Comparison of ENCODE assay signal across 11 cellular contexts in the genomic region with DNA sequence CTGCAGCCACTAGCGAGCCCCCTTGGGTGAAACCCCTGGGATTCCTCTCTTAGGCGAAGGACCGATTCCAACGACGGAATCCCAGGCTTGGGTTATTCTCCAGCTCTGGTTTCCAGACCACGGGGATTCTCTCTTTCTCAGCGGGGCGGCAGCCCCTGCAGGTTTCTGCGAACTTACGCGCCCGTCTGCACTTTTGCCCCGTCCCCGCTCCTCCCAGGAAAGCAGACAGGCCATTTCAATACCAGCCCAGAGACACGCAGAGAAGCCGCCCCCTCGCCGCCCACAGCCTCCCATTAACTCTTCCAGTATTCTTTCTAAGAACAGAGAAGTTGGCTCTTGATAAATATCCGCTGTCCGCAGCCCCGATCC. TPM values are rescaled to one million over a fixed set of nuclear protein-coding genes. Genes with fewer than 3 reads are reported as not detected.
DNase-seq lines count a peak whose midpoint lies in the region; ATAC-seq and TF ChIP-seq lines count a peak whose summit lies in the region.
"Had no signal": no experiment of that assay in that cellular context is flagged by ENCODE, and none has a peak within 500 bp of the region (broad histone marks: within the 10 kb centered on the region; RNA-seq: fewer than 3 reads in every experiment).

No MANE protein-coding gene starts in this region.

- no peaks in the 10 kb centered on the region for H3K36me3 ChIP-seq in ES-I3 (ENCODE audit: insufficient read depth, low read length)
- no peaks in the 10 kb centered on the region for H3K36me3 ChIP-seq in neural progenitor cell
- no peaks in the 10 kb centered on the region for H3K36me3 ChIP-seq in body of pancreas (replicated peaks in 1 of 2; ENCODE audit: insufficient read depth in 1 of 2, low read depth in 2 of 2)

- H3K9me3 Mint-ChIP-seq in neural progenitor cell, result peaks cover 3% of the 10 kb centered on the region
- H3K9me3 Mint-ChIP-seq: activated CD4-positive, alpha-beta memory T cell treated with anti-CD3 and anti-CD28 coated beads, Interleukin-2, amount 10 ng/mL, durations not matched to agents 7 days and 5 days had no signal

- H3K4me3 Mint-ChIP-seq in neural progenitor cell, result peak overlapping the region; percentile 91
- H3K4me3 Mint-ChIP-seq: activated CD4-positive, alpha-beta memory T cell treated with anti-CD3 and anti-CD28 coated beads, Interleukin-2, amount 10 ng/mL, durations not matched to agents 7 days and 5 days had no signal

- TF ChIP-seq POLR2A in body of pancreas (IDR thresholded peaks at IDR 0.05), result no peak

- no peak for TF ChIP-seq CTCF in cardiac fibroblast (IDR thresholded peaks at IDR 0.05; ENCODE audit: low read depth, low read length)
- no peak for TF ChIP-seq CTCF in neural progenitor cell (IDR thresholded peaks at IDR 0.05)
- no peak for TF ChIP-seq CTCF in body of pancreas (IDR thresholded peaks at IDR 0.05)

- H3K79me2 ChIP-seq in neural progenitor cell (ENCODE audit: low read depth), result no peaks in the 10 kb centered on the region

- H3K4me1 Mint-ChIP-seq in neural progenitor cell, result peaks cover 16% of the 10 kb centered on the region

- DNase-seq in NCI-H1092 (lab: John Stamatoyannopoulos, UW), result peak; percentile 20
- peak; percentile 0 to 1 for DNase-seq in cardiac fibroblast (ENCODE audit: low read depth in 2 of 2)
- peak; percentile 52 for DNase-seq in neural progenitor cell (ENCODE audit: low spot score)
- DNase-seq in body of pancreas, result no peak
- no peak for DNase-seq in GF-D8 (lab: John Stamatoyannopoulos, UW)
- DNase-seq: activated CD4-positive, alpha-beta memory T cell treated with anti-CD3 and anti-CD28 coated beads, Interleukin-2, amount 10 ng/mL, durations not matched to agents 7 days and 5 days had no signal

- peak overlapping the region; percentile 78 for H3K4me2 ChIP-seq in neural progenitor cell

- H3K27ac Mint-ChIP-seq in neural progenitor cell, result no peak overlapping the region
- H3K27ac Mint-ChIP-seq: activated CD4-positive, alpha-beta memory T cell treated with anti-CD3 and anti-CD28 coated beads, Interleukin-2, amount 10 ng/mL, durations not matched to agents 7 days and 5 days had no signal

- H3K4me3 ChIP-seq in cardiac fibroblast (replicated peaks in 1 of 2; ENCODE audit: low read depth in 2 of 2, low read length in 2 of 2) (peak overlapping the region in 1 of 2 donors; percentile 26), neural progenitor cell (peak overlapping the region; percentile 44), body of pancreas (no peak overlapping the region)

- H3K27ac ChIP-seq in neural progenitor cell (no peak overlapping the region), body of pancreas (no peak overlapping the region)

- 0 to 1% methylated on average over 21 of the region's 21 CpGs for WGBS in body of pancreas, 2 donors

- no peaks in the 10 kb centered on the region for H3K4me1 ChIP-seq in ES-I3 (ENCODE audit: insufficient read depth, low read length)
- H3K4me1 ChIP-seq in neural progenitor cell, result no peaks in the 10 kb centered on the region
- peaks cover 15% of the 10 kb centered on the region for H3K4me1 ChIP-seq in body of pancreas

- ATAC-seq in HG02981 (IDR thresholded peaks at IDR 0.05; ENCODE audit: unreplicated experiment) (no peak), body of pancreas (no peak), HG03457 (IDR thresholded peaks at IDR 0.05; ENCODE audit: unreplicated experiment) (no peak)

- no peaks in the 10 kb centered on the region for H3F3A ChIP-seq in neural progenitor cell (ENCODE audit: low read depth)

- no peaks in the 10 kb centered on the region for H3K36me3 Mint-ChIP-seq in neural progenitor cell

- H2AFZ ChIP-seq in neural progenitor cell (replicated peaks), result peak overlapping the region; percentile 72

- peaks cover 27% of the 10 kb centered on the region for H3K27me3 Mint-ChIP-seq in neural progenitor cell (ENCODE audit: insufficient read depth, low read depth)

- peaks cover 100% of the 10 kb centered on the region for H3K27me3 ChIP-seq in neural progenitor cell
- H3K27me3 ChIP-seq in body of pancreas, result peaks cover 0 to 7% of the 10 kb centered on the region in 2 donors

- H3K9ac ChIP-seq in ES-I3 (ENCODE audit: low read depth, low read length) (peak overlapping the region; percentile 44; the same call in 1 of the 2 replicates), neural progenitor cell (no peak overlapping the region)

- H3K9me3 ChIP-seq in ES-I3 (ENCODE audit: control insufficient read depth, insufficient read depth, low read length) (no peaks in the 10 kb centered on the region), neural progenitor cell (ENCODE audit: low read depth) (no peaks in the 10 kb centered on the region), body of pancreas (no peaks in the 10 kb centered on the region)

- peaks cover 12% of the 10 kb centered on the region for H4K20me1 ChIP-seq in neural progenitor cell (ENCODE audit: low read depth)

- intact Hi-C loops in body of pancreas (cut with DNase I), result loop anchor here (10.0 kb wide), 1 partner anchor 1608 kb away; no protein-coding TSS in a partner anchor

RNA-seq across cellular contexts. Expression of a gene that starts 1.2 kb away (rescaled TPM):
- total RNA-seq in neural progenitor cell (ENCODE audit: low replicate concordance) (not detected in 2 replicates), body of pancreas (not detected)
- total RNA-seq: activated CD4-positive, alpha-beta memory T cell treated with anti-CD3 and anti-CD28 coated beads, Interleukin-2, amount 10 ng/mL, durations not matched to agents 7 days and 5 days; HT-29; OCI-LY7 had no signal

Comparison
In these comparisons a context has a peak if more than half of its experiments do, and no peak if none do; other contexts are left out.
1. DNase-seq: peak in NCI-H1092 (single experiment), cardiac fibroblast (2 of 2) and neural progenitor cell (single experiment); none in body of pancreas (0 of 4) and GF-D8 (single experiment).